ENCODE assay signal across 7 cellular contexts in the genomic region with DNA sequence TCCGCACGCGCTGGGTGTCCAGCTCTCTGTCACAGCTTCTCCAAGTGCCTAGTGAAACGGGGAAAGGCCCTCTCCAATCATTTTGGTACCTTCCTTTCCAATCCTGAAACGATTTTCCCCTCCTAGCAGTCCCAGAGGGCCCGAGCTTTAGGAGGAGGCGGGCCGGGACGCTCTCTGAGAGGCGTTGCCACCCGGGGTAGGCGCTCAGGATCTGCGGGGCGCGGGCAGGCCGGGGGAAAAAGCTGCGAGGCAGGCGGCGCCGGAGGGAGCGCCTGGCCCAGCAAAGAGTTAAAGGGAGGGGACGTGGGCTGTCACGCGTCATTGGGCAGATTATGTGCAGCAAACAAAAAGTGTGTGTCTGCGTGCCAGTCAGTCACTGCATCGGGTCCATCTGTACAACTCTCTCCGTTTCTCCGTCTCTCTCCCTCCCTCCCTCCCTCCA. TPM values are rescaled to one million over a fixed set of nuclear protein-coding genes. Genes with fewer than 3 reads are reported as not detected.
A peak's percentile ranks its signal among the peaks of the same experiment; 100 is the strongest.
DNase-seq lines count a peak whose midpoint lies in the region; ATAC-seq and TF ChIP-seq lines count a peak whose summit lies in the region.

PRDM8 (plus strand) TSS at position 372 of the 442 bp plus-strand sequence. CDS start 2,578 bp downstream, outside the sequence.

- CTCF ChIA-PET in PC-3 (lab: Charles Lee) = no interaction called here

- H3K4me2 ChIP-seq in PC-3 (ENCODE audit: low read length) (peak within 1 kb of the TSS; percentile 48), mesendoderm (ENCODE audit: low read length) (peak within 1 kb of the TSS; percentile 59)

- no peaks in the 10 kb centered on the region for H3K36me3 ChIP-seq in PC-3 (ENCODE audit: low read depth, low read length)
- H3K36me3 ChIP-seq in mesendoderm (ENCODE audit: control insufficient read depth, insufficient read depth, low read length) = no peaks in the 10 kb centered on the region
- no peaks in the 10 kb centered on the region for H3K36me3 ChIP-seq in thoracic aorta

- H3K4ac ChIP-seq in mesendoderm (ENCODE audit: low read depth, low read length) = no peak within 1 kb of the TSS

- H3K27ac ChIP-seq in PC-3 (ENCODE audit: low read length) = no peak within 1 kb of the TSS
- H3K27ac ChIP-seq in mesendoderm (ENCODE audit: low read depth, low read length) = no peak within 1 kb of the TSS
- H3K27ac ChIP-seq in thoracic aorta = no peak within 1 kb of the TSS

- no peak within 1 kb of the TSS; the same call in 1 of the 2 replicates for H2AFZ ChIP-seq in PC-3 (ENCODE audit: low read length)

- no CpG with 5 or more reads among the region's 28 CpGs for WGBS in mesendoderm (ENCODE audit: extremely low coverage, insufficient coverage, low lambda C conversion rate)

- H4K20me1 ChIP-seq in PC-3 (ENCODE audit: low read length) = no peaks in the 10 kb centered on the region

- H3K9me3 ChIP-seq in PC-3 (ENCODE audit: low read length) = no peaks in the 10 kb centered on the region
- no peaks in the 10 kb centered on the region for H3K9me3 ChIP-seq in thoracic aorta

- peak within 1 kb of the TSS; percentile 2 for H3K56ac ChIP-seq in mesendoderm (ENCODE audit: low read length)

- intact Hi-C loops in PC-3 (cut with micrococcal nuclease) = no loop called here

- no peak for ATAC-seq in PC-3
- ATAC-seq in thoracic aorta (ENCODE audit: insufficient number of reproducible peaks, low FRiP score, low read depth) = no peak
- ATAC-seq in HG02840 (IDR thresholded peaks at IDR 0.05; ENCODE audit: low FRiP score, unreplicated experiment) = no peak

- H3K9ac ChIP-seq in PC-3 (ENCODE audit: low read length) = no peak within 1 kb of the TSS
- H3K9ac ChIP-seq in mesendoderm (ENCODE audit: low read length) = no peak within 1 kb of the TSS

- H3K79me1 ChIP-seq in mesendoderm (ENCODE audit: low read length) = no peaks in the 10 kb centered on the region

- no TSS peak for BruUV-seq in PC-3 (replicated peaks; lab: Mats Ljungman, UMichigan)

- no peak within 1 kb of the TSS for H2BK15ac ChIP-seq in mesendoderm (replicated peaks; ENCODE audit: low read depth)

- no peak within 1 kb of the TSS for H4K8ac ChIP-seq in mesendoderm (ENCODE audit: low read depth, low read length)

- no peak within 1 kb of the TSS for H3K23ac ChIP-seq in mesendoderm (ENCODE audit: low read length)

- H3K79me2 ChIP-seq in PC-3 (ENCODE audit: low read length) = no peaks in the 10 kb centered on the region
- H3K79me2 ChIP-seq in mesendoderm (ENCODE audit: control insufficient read depth, insufficient read depth, low read length) = no peaks in the 10 kb centered on the region

- H3F3A ChIP-seq in PC-3 (ENCODE audit: low read length, unreplicated experiment) = no peaks in the 10 kb centered on the region

- H2AK5ac ChIP-seq in mesendoderm (ENCODE audit: low read length) = no peak within 1 kb of the TSS

- H3K9me2 ChIP-seq in PC-3 (replicated peaks; ENCODE audit: low read length) = no peaks in the 10 kb centered on the region

- H3K27me3 ChIP-seq in PC-3 (ENCODE audit: low read length) (no peaks in the 10 kb centered on the region), mesendoderm (ENCODE audit: insufficient read depth, low read length, poor library complexity) (peaks cover 67% of the 10 kb centered on the region), thoracic aorta (replicated peaks; ENCODE audit: insufficient read depth) (peaks cover 13% of the 10 kb centered on the region)

- POLR2A ChIA-PET in PC-3 (lab: Charles Lee; ENCODE audit: unreplicated experiment) = no interaction called here

- H3K18ac ChIP-seq in mesendoderm (ENCODE audit: low read length) = no peak within 1 kb of the TSS

- peak within 1 kb of the TSS; percentile 31 for H3K4me3 ChIP-seq in HFF-Myc (replicated peaks; ENCODE audit: low read depth, low read length)
- H3K4me3 ChIP-seq in PC-3 (ENCODE audit: low read length) = peak within 1 kb of the TSS; percentile 46
- peak within 1 kb of the TSS; percentile 26 to 30 for H3K4me3 ChIP-seq in cardiac fibroblast (replicated peaks in 1 of 2; ENCODE audit: low read depth in 2 of 2, low read length in 2 of 2)
- H3K4me3 ChIP-seq in mesendoderm (ENCODE audit: low read length) = no peak within 1 kb of the TSS
- H3K4me3 ChIP-seq in thoracic aorta = peak within 1 kb of the TSS; percentile 57

- no peak within 1 kb of the TSS for H2BK120ac ChIP-seq in mesendoderm (ENCODE audit: low read depth, low read length)

- TF ChIP-seq CTCF in HFF-Myc (IDR thresholded peaks at IDR 0.05; ENCODE audit: low read depth, low read length, missing control alignments) (no peak), PC-3 (conservative IDR thresholded peaks at IDR 0.05; ENCODE audit: low read depth, low read length) (no peak), cardiac fibroblast (IDR thresholded peaks at IDR 0.05; ENCODE audit: low read depth, low read length) (no peak), thoracic aorta (IDR thresholded peaks at IDR 0.05) (no peak)

- H4K5ac ChIP-seq in mesendoderm (ENCODE audit: low read length) = no peak within 1 kb of the TSS

- DNase-seq in HFF-Myc (ENCODE audit: extremely low read depth, low read depth) (no peak), PC-3 (no peak), cardiac fibroblast (ENCODE audit: low read depth in 2 of 2) (no peak), mesendoderm (peak; percentile 35), thoracic aorta (ENCODE audit: low spot score) (no peak), HCEC 1CT (no peak)

- peaks cover 13% of the 10 kb centered on the region for H3K4me1 ChIP-seq in PC-3 (ENCODE audit: insufficient read depth, low read length)
- peaks cover 9% of the 10 kb centered on the region for H3K4me1 ChIP-seq in mesendoderm (ENCODE audit: control insufficient read depth, low read depth, low read length)
- H3K4me1 ChIP-seq in thoracic aorta (ENCODE audit: control insufficient read depth in 1 of 2, low read depth in 2 of 2) = peaks cover 15 to 19% of the 10 kb centered on the region in 2 donors

- no peak within 1 kb of the TSS for H2BK5ac ChIP-seq in mesendoderm (ENCODE audit: low read length)

RNA-seq across cellular contexts. Expression of gene PRDM8, which starts in this region (rescaled TPM):
- 8.9 and 9.4 TPM in 2 replicates for total RNA-seq in PC-3 (2014; rRNA removed)
- 0.08 TPM for polyA plus RNA-seq in mesendoderm (2013, experiment 1 of 2)
- polyA plus RNA-seq in mesendoderm (2013, experiment 2 of 2) = 0.01 TPM
- total RNA-seq in thoracic aorta = 1 to 10 TPM; 2.7 to 3.7 TPM
